In genomic region chr1:35559317-35559944, GRCh38 we compare ENCODE assay signal across 11 cellular contexts. TPM values are rescaled to one million over a fixed set of nuclear protein-coding genes. Genes with fewer than 3 reads are reported as not detected.
DNase-seq lines count a peak whose midpoint lies in the region; ATAC-seq, FAIRE-seq and TF ChIP-seq lines count a peak whose summit lies in the region.
"Had no signal": no experiment of that assay in that cellular context is flagged by ENCODE, and none has a peak within 500 bp of the region (broad histone marks: within the 10 kb centered on the region; RNA-seq: fewer than 3 reads in every experiment).

No MANE protein-coding gene starts in this region.

- TF ChIP-seq EP300 in H1 (IDR thresholded peaks at IDR 0.05; ENCODE audit: borderline replicate concordance in 1 of 2, low read depth in 2 of 2, low read length in 2 of 2): no peak

- no peak overlapping the region for H2BK120ac ChIP-seq in H1 (replicated peaks; ENCODE audit: low read depth, low read length)

- H2AFZ ChIP-seq in GM23338 (no peak overlapping the region), H1 (ENCODE audit: low read length) (no peak overlapping the region)

- no peak overlapping the region for H3K23ac ChIP-seq in H1 (ENCODE audit: insufficient read length)

- H3K27me3 ChIP-seq in GM23338 (ENCODE audit: insufficient read depth) (no peaks in the 10 kb centered on the region), H1 (replicated peaks in 1 of 4; ENCODE audit: control insufficient read depth in 3 of 4, extremely low read depth in 1 of 4, insufficient read depth in 3 of 4, low read length in 3 of 4) (no peaks in the 10 kb centered on the region)
- H3K27me3 ChIP-seq: gastrocnemius medialis, suprapubic skin had no signal

- H3K4me1 Mint-ChIP-seq in GM23338: peaks cover 34% of the 10 kb centered on the region
- peaks cover 61 to 69% (median 65%) of the 10 kb centered on the region in 3 donors for H3K4me1 Mint-ChIP-seq in T-cell

- H3K4me2 ChIP-seq in GM23338 (peak overlapping the region; percentile 88), H1 (ENCODE audit: insufficient read depth in 1 of 2, low read depth in 2 of 2, low read length in 2 of 2) (peak overlapping the region; percentile 85 to 92; a peak in 2 of 4 replicates)

- no peak overlapping the region for H2BK15ac ChIP-seq in H1 (ENCODE audit: low read length)

- no peak overlapping the region for H2BK12ac ChIP-seq in H1 (ENCODE audit: low read depth, low read length)

- WGBS in H1 (ENCODE audit: extremely low coverage in 1 of 2, insufficient coverage in 1 of 2, insufficient read length in 1 of 2, insufficient replicate concordance in 2 of 2, low coverage in 1 of 2, low lambda C conversion rate in 2 of 2, missing lambda C conversion rate in 1 of 2), 2 experiments: 91% methylated on average over 7 of the region's 7 CpGs; no CpG with 5 or more reads in 1 of the 2 experiments

- intact Hi-C loops in posterior vena cava (cut with DNase I): no loop called here

- H3K27me3 Mint-ChIP-seq in GM23338 (ENCODE audit: insufficient read depth, low read depth, poor library complexity) (peaks cover 22% of the 10 kb centered on the region), T-cell (no peaks in the 10 kb centered on the region)

- H3F3A ChIP-seq in GM23338 (replicated peaks; ENCODE audit: low read depth): peaks cover 17% of the 10 kb centered on the region

- H3K9me2 ChIP-seq in GM23338 (ENCODE audit: insufficient read depth): no peaks in the 10 kb centered on the region

- no peak overlapping the region for H3K18ac ChIP-seq in H1 (ENCODE audit: extremely low read depth, low read length)

- no peaks in the 10 kb centered on the region for H3K9me3 ChIP-seq in H1 (ENCODE audit: insufficient read depth in 2 of 2, low read depth in 1 of 2, low read length in 1 of 2)
- H3K9me3 ChIP-seq: gastrocnemius medialis, suprapubic skin had no signal

- POLR2A ChIA-PET in T-cell (lab: Charles Lee) (interaction anchor here in 1 of 2 donors (0.6 kb wide), 1 partner anchor 891 kb away, joined by 3 read pairs; the partner anchor contains the start of gene OSCP1), H1 (lab: Charles Lee; ENCODE audit: partially characterized antibody) (interaction anchor here (0.8 to 1.4 kb wide), 3 partner anchors 14 to 209 kb away, joined by 3 to 4 read pairs (median 3); no protein-coding TSS in a partner anchor)

- DNase-seq in GM23338 (ENCODE audit: low spot score): no peak
- peak in 20 of 34 experiments; percentile 26 to 55 (median 41) for DNase-seq in T-cell
- DNase-seq in H1 (ENCODE audit: low read depth in 1 of 2, low spot score in 2 of 2): no peak
- DNase-seq in posterior vena cava (ENCODE audit: low spot score): peak; percentile 50
- no peak for DNase-seq in NCI-H2107 treated with DMSO at 0.1 percent for 48 hours (lab: John Stamatoyannopoulos, UW; ENCODE audit: unreplicated experiment)
- DNase-seq in NCI-H187 treated with DMSO at 0.1 percent for 48 hours (lab: John Stamatoyannopoulos, UW): no peak
- DNase-seq: gastrocnemius medialis, IMR-90 had no signal

- no peak for FAIRE-seq in H1 (lab: Jason Lieb, UNC)

- no peak overlapping the region for H2BK20ac ChIP-seq in H1 (ENCODE audit: low read length)

- no peak for TF ChIP-seq POLR2A in H1 (IDR thresholded peaks at IDR 0.05; ENCODE audit: control extremely low read depth in 1 of 2, low read depth in 2 of 2, low read length in 2 of 2)

- H4K91ac ChIP-seq in H1 (replicated peaks; ENCODE audit: insufficient read length, low read length): no peak overlapping the region

- no peak overlapping the region for H4K5ac ChIP-seq in H1 (ENCODE audit: insufficient read length, low read depth, low read length)

- H3K4ac ChIP-seq in H1 (replicated peaks; ENCODE audit: insufficient read length, low read depth, low read length): no peak overlapping the region

- CTCF ChIA-PET in T-cell (lab: Charles Lee): interaction anchor here (0.6 to 2.0 kb wide), 4 partner anchors 79 to 237 kb away, joined by 3 to 7 read pairs (median 4); no protein-coding TSS in a partner anchor
- CTCF ChIA-PET in H1 (lab: Charles Lee; ENCODE audit: partially characterized antibody): interaction anchor here (0.7 to 7.6 kb wide), 6 partner anchors 10 to 115 kb away, joined by 3 to 72 read pairs (median 5); partner anchors contain the start of gene TFAP2E

- no peak overlapping the region for H3K14ac ChIP-seq in H1 (ENCODE audit: insufficient read length)

- H4K8ac ChIP-seq in H1 (ENCODE audit: extremely low read depth, insufficient read depth, low read length): no peak overlapping the region

- H3K9me3 Mint-ChIP-seq in GM23338: peaks cover 3% of the 10 kb centered on the region; the same call in 2 of the 3 replicates
- no peaks in the 10 kb centered on the region for H3K9me3 Mint-ChIP-seq in T-cell

- H3K4me3 Mint-ChIP-seq in GM23338 (peak overlapping the region; percentile 7; the same call in 2 of the 3 replicates), T-cell (peak overlapping the region; percentile 37 to 100 (median 55))

- no peak overlapping the region for H2AK5ac ChIP-seq in H1 (ENCODE audit: low read depth, low read length)

- H3K56ac ChIP-seq in H1 (replicated peaks; ENCODE audit: insufficient read length, low read depth, low read length): no peak overlapping the region

- no peak overlapping the region for H3K27ac ChIP-seq in GM23338 (ENCODE audit: low read depth)
- no peak overlapping the region for H3K27ac ChIP-seq in H1 (ENCODE audit: low read depth, low read length)
- H3K27ac ChIP-seq: suprapubic skin had no signal

- no peak for TF ChIP-seq RAD21 in H1 (IDR thresholded peaks at IDR 0.05 in 1 of 2, conservative IDR thresholded peaks at IDR 0.05 in 1 of 2; ENCODE audit: low read depth in 2 of 2, low read length in 2 of 2)

- H3K27ac Mint-ChIP-seq in GM23338 (no peak overlapping the region), T-cell (peak overlapping the region; percentile 75 to 86)

- peaks cover 7% of the 10 kb centered on the region; the same call in 1 of the 2 replicates for H3K23me2 ChIP-seq in H1 (ENCODE audit: low read depth, low read length)

- H3K79me1 ChIP-seq in H1 (ENCODE audit: low read depth, low read length): peaks cover 3% of the 10 kb centered on the region

- H4K20me1 ChIP-seq in GM23338 (replicated peaks; ENCODE audit: insufficient read depth) (peaks cover 14% of the 10 kb centered on the region; the same call in 1 of the 2 replicates), H1 (replicated peaks in 1 of 2; ENCODE audit: control insufficient read depth in 1 of 2, insufficient read depth in 2 of 2, low read length in 2 of 2) (peaks cover 0 to 17% of the 10 kb centered on the region in 2 experiments)

- H3K9ac ChIP-seq in H1 (replicated peaks in 1 of 4; ENCODE audit: extremely low read depth in 1 of 4, low read depth in 3 of 4, low read length in 3 of 4): no peak overlapping the region

- peaks cover 21% of the 10 kb centered on the region for H3K4me1 ChIP-seq in GM23338 (ENCODE audit: insufficient read depth)
- H3K4me1 ChIP-seq in H1 (replicated peaks in 1 of 4; ENCODE audit: control insufficient read depth in 3 of 4, insufficient read depth in 4 of 4, low read length in 3 of 4): peaks cover 7 to 20% (median 11%) of the 10 kb centered on the region in 4 experiments; a peak in 6 of 7 replicates

- peak overlapping the region; percentile 91; the same call in 1 of the 2 replicates for H3K4me3 ChIP-seq in GM23338
- H3K4me3 ChIP-seq in H1 (ENCODE audit: extremely low read depth in 1 of 4, insufficient read depth in 2 of 4, low read depth in 3 of 4, low read length in 4 of 4): peak overlapping the region in 1 of 4 experiments; percentile 72; a peak in 2 of 8 replicates

- H3K79me2 ChIP-seq in GM23338 (replicated peaks; ENCODE audit: insufficient read depth): peaks cover 17% of the 10 kb centered on the region
- H3K79me2 ChIP-seq in H1 (ENCODE audit: control insufficient read depth in 1 of 2, insufficient read depth in 2 of 2, low read length in 2 of 2): peaks cover 4 to 24% of the 10 kb centered on the region in 2 experiments; a peak in 3 of 4 replicates

- TF ChIP-seq CTCF in GM23338 (conservative IDR thresholded peaks at IDR 0.05; ENCODE audit: low read depth in 2 of 2) (no peak), H1 (IDR thresholded peaks at IDR 0.05; ENCODE audit: control extremely low read depth in 1 of 3, insufficient read depth in 1 of 3, low read depth in 1 of 3, low read length in 3 of 3) (no peak)

- ATAC-seq in GM23338 (no peak), T-cell (replicated peaks in 1 of 4) (no peak), HG03135 (IDR thresholded peaks at IDR 0.05; ENCODE audit: unreplicated experiment) (no peak), GM21423 (IDR thresholded peaks at IDR 0.05; ENCODE audit: unreplicated experiment) (no peak)
- ATAC-seq: gastrocnemius medialis had no signal

- H3K36me3 Mint-ChIP-seq in GM23338 (ENCODE audit: low read depth): peaks cover 38% of the 10 kb centered on the region
- H3K36me3 Mint-ChIP-seq in T-cell: peaks cover 2% of the 10 kb centered on the region

- H3K36me3 ChIP-seq in GM23338 (ENCODE audit: insufficient read depth): no peaks in the 10 kb centered on the region; the same call in 1 of the 2 replicates
- peaks cover 11 to 25% (median 16%) of the 10 kb centered on the region in 4 experiments; a peak in 6 of 8 replicates for H3K36me3 ChIP-seq in H1 (ENCODE audit: control insufficient read depth in 2 of 4, insufficient read depth in 4 of 4, low read length in 3 of 4)

- H2BK5ac ChIP-seq in H1 (ENCODE audit: low read depth, low read length): no peak overlapping the region

RNA-seq across cellular contexts. Expression of gene NCDN, which starts 1.8 kb away (rescaled TPM):
- total RNA-seq in GM23338 (2014; rRNA removed; shearing (Covaris generic)): 43.1 and 44.2 TPM in 2 replicates
- polyA plus RNA-seq in GM23338 (2016; fragmentation: Nextera tagmentation; extraction: Ambion mirVana): 13.2 and 14.7 TPM in 2 replicates
- total RNA-seq in T-cell: 10 to 100 TPM; 19.8 to 34.0 (median 31.4) TPM
- 35.4 and 36.5 TPM in 2 replicates for total RNA-seq in H1 (2021; fragmentation: NEBNext Ultra II Directional; extraction: Animal tissue kit (Norgen Biotek cat#: 25700))
- 26.2 and 38.8 TPM in 2 replicates for polyA plus RNA-seq in H1 (2011; rRNA removed)
- polyA plus RNA-seq in H1 (2011; cell fraction: cytosol; rRNA removed): 23.8 TPM
- 39.9 TPM for polyA plus RNA-seq in H1 (2011; cell fraction: nucleus; rRNA removed)
- polyA plus RNA-seq in H1 (2012, experiment 1 of 2): 22.6 to 34.5 TPM (median 30.7 TPM) in 4 replicates
- 26.7 TPM for polyA plus RNA-seq in H1 (2012, experiment 2 of 2)
- 17.8 TPM for polyA plus RNA-seq in H1 (2013, experiment 1 of 2)
- polyA plus RNA-seq in H1 (2013, experiment 2 of 2): 15.8 TPM
- polyA minus RNA-seq in H1 (2011; rRNA and poly(A)+ RNA removed): 15.6 and 19.2 TPM in 2 replicates
- 20.6 TPM for polyA minus RNA-seq in H1 (2011; cell fraction: cytosol; rRNA and poly(A)+ RNA removed)
- polyA minus RNA-seq in H1 (2011; cell fraction: nucleus; rRNA and poly(A)+ RNA removed): 21.7 TPM
- 10 to 100 TPM; 16.6 to 22.6 TPM for total RNA-seq in posterior vena cava

RNA-seq across cellular contexts. Expression of gene KIAA0319L, which starts 2.2 kb away (rescaled TPM):
- total RNA-seq in GM23338 (2014; rRNA removed; shearing (Covaris generic)): 74.0 and 75.1 TPM in 2 replicates
- polyA plus RNA-seq in GM23338 (2016; fragmentation: Nextera tagmentation; extraction: Ambion mirVana) (25.6 and 27.2 TPM in 2 replicates), H1 (2011; rRNA removed) (40.1 and 49.8 TPM in 2 replicates)
- total RNA-seq in T-cell (10 to 100 TPM; 60.8 to 73.7 (median 63.7) TPM), posterior vena cava (10 to 100 TPM; 28.4 to 28.6 TPM)
- total RNA-seq in H1 (2021; fragmentation: NEBNext Ultra II Directional; extraction: Animal tissue kit (Norgen Biotek cat#: 25700)): 49.4 and 55.7 TPM in 2 replicates
- polyA plus RNA-seq in H1 (2011; cell fraction: cytosol; rRNA removed): 63.9 TPM
- polyA plus RNA-seq in H1 (2011; cell fraction: nucleus; rRNA removed): 69.4 TPM
- 45.0 to 53.8 TPM (median 50.2 TPM) in 4 replicates for polyA plus RNA-seq in H1 (2012, experiment 1 of 2)
- 18.2 TPM for polyA plus RNA-seq in H1 (2012, experiment 2 of 2)
- 54.5 TPM for polyA plus RNA-seq in H1 (2013, experiment 1 of 2)
- 52.7 TPM for polyA plus RNA-seq in H1 (2013, experiment 2 of 2)
- polyA minus RNA-seq in H1 (2011; rRNA and poly(A)+ RNA removed): 97.4 and 122 TPM in 2 replicates
- 39.8 TPM for polyA minus RNA-seq in H1 (2011; cell fraction: cytosol; rRNA and poly(A)+ RNA removed)
- 125 TPM for polyA minus RNA-seq in H1 (2011; cell fraction: nucleus; rRNA and poly(A)+ RNA removed)

RNA-seq across cellular contexts. Expression of gene TFAP2E, which starts 13.7 kb away (rescaled TPM):
- total RNA-seq in GM23338 (2014; rRNA removed; shearing (Covaris generic)): 0.12 and 1.4 TPM in 2 replicates
- polyA plus RNA-seq in GM23338 (2016; fragmentation: Nextera tagmentation; extraction: Ambion mirVana): 0.34 TPM in 1 of 2 replicates, not detected in the other
- 1 to 10 TPM; 2.8 to 4.6 (median 3.1) TPM for total RNA-seq in T-cell
- total RNA-seq in H1 (2021; fragmentation: NEBNext Ultra II Directional; extraction: Animal tissue kit (Norgen Biotek cat#: 25700)): 0.50 and 0.61 TPM in 2 replicates
- 0.17 and 0.24 TPM in 2 replicates for polyA plus RNA-seq in H1 (2011; rRNA removed)
- polyA plus RNA-seq in H1 (2011; cell fraction: cytosol; rRNA removed): 0.18 TPM
- polyA plus RNA-seq in H1 (2011; cell fraction: nucleus; rRNA removed): 0.24 TPM
- 0.26 to 0.83 TPM (median 0.55 TPM) in 4 replicates for polyA plus RNA-seq in H1 (2012, experiment 1 of 2)
- 0.34 TPM for polyA plus RNA-seq in H1 (2012, experiment 2 of 2)
- polyA plus RNA-seq in H1 (2013, experiment 1 of 2): 0.20 TPM
- 0.20 TPM for polyA plus RNA-seq in H1 (2013, experiment 2 of 2)
- 0.12 TPM in 1 of 2 replicates, not detected in the other for polyA minus RNA-seq in H1 (2011; rRNA and poly(A)+ RNA removed)
- polyA minus RNA-seq in H1 (2011; cell fraction: cytosol; rRNA and poly(A)+ RNA removed): not detected
- not detected for polyA minus RNA-seq in H1 (2011; cell fraction: nucleus; rRNA and poly(A)+ RNA removed)
- under 1 TPM; 0.65 to 0.81 TPM for total RNA-seq in posterior vena cava
- total RNA-seq: gastrocnemius medialis had no signal

Comparison
In these comparisons a context has a peak if more than half of its experiments do, and no peak if none do; other contexts are left out.
1. DNase-seq: peak in T-cell (20 of 34) and posterior vena cava (single experiment); none in GM23338 (single experiment), H1 (0 of 2), NCI-H2107 treated with DMSO at 0.1 percent for 48 hours (single experiment) and NCI-H187 treated with DMSO at 0.1 percent for 48 hours (single experiment).